2 cellular contexts compared by ENCODE assay signal in genomic region chr6:151495380-151495779, GRCh38.
TF ChIP-seq lines count a peak whose summit lies in the region.

No MANE protein-coding gene starts in this region.

TF ChIP-seq in WTC11, 78 proteins besides CTCF, POLR2A, EP300 and RAD21:
- no peak for TF ChIP-seq SMAD4 (CRISPR knock-in tag; IDR thresholded peaks at IDR 0.05)
- no peak for TF ChIP-seq FOXK1 (CRISPR knock-in tag; IDR thresholded peaks at IDR 0.05)
- TF ChIP-seq CDX4 (CRISPR knock-in tag; IDR thresholded peaks at IDR 0.05; ENCODE audit: borderline replicate concordance) = no peak
- no peak for TF ChIP-seq FOXJ3 (CRISPR knock-in tag; IDR thresholded peaks at IDR 0.05; ENCODE audit: borderline replicate concordance)
- no peak for TF ChIP-seq TP53 (CRISPR knock-in tag; IDR thresholded peaks at IDR 0.05)
- no peak for TF ChIP-seq AR (CRISPR knock-in tag; IDR thresholded peaks at IDR 0.05)
- no peak for TF ChIP-seq PRDM15 (CRISPR knock-in tag; IDR thresholded peaks at IDR 0.05)
- no peak for TF ChIP-seq HMGXB4 (CRISPR knock-in tag; IDR thresholded peaks at IDR 0.05)
- no peak for TF ChIP-seq ZNF671 (CRISPR knock-in tag; IDR thresholded peaks at IDR 0.05)
- no peak for TF ChIP-seq MXD4 (CRISPR knock-in tag; IDR thresholded peaks at IDR 0.05; ENCODE audit: borderline replicate concordance)
- no peak for TF ChIP-seq TEAD4 (CRISPR knock-in tag; IDR thresholded peaks at IDR 0.05)
- TF ChIP-seq JAZF1 (CRISPR knock-in tag; IDR thresholded peaks at IDR 0.05) = no peak

TF ChIP-seq in SK-N-SH, 30 proteins besides CTCF, POLR2A, EP300 and RAD21:
- TF ChIP-seq GATA2 (CRISPR knock-in tag; IDR thresholded peaks at IDR 0.05) (no peak), SIN3A (IDR thresholded peaks at IDR 0.05; ENCODE audit: borderline replicate concordance, low read depth, low read length) (no peak), RXRA (IDR thresholded peaks at IDR 0.05; ENCODE audit: borderline replicate concordance, low read depth) (no peak), ZBTB33 (IDR thresholded peaks at IDR 0.05; ENCODE audit: borderline replicate concordance, low read depth) (no peak), RCOR1 (IDR thresholded peaks at IDR 0.05; ENCODE audit: low read length) (no peak), POLR2AphosphoS5 (IDR thresholded peaks at IDR 0.05; ENCODE audit: low read depth, low read length) (no peak), MXI1 (IDR thresholded peaks at IDR 0.05; ENCODE audit: low read depth, low read length) (no peak), FOXM1 (IDR thresholded peaks at IDR 0.05; ENCODE audit: low read depth) (no peak), MEF2A (IDR thresholded peaks at IDR 0.05; ENCODE audit: borderline replicate concordance, low read depth) (no peak), USF1 (IDR thresholded peaks at IDR 0.05; ENCODE audit: borderline replicate concordance, low read depth) (no peak), USF2 (IDR thresholded peaks at IDR 0.05; ENCODE audit: borderline replicate concordance, low read depth, low read length) (no peak)
